ENCODE assay signal across 8 cellular contexts in the genomic region with DNA sequence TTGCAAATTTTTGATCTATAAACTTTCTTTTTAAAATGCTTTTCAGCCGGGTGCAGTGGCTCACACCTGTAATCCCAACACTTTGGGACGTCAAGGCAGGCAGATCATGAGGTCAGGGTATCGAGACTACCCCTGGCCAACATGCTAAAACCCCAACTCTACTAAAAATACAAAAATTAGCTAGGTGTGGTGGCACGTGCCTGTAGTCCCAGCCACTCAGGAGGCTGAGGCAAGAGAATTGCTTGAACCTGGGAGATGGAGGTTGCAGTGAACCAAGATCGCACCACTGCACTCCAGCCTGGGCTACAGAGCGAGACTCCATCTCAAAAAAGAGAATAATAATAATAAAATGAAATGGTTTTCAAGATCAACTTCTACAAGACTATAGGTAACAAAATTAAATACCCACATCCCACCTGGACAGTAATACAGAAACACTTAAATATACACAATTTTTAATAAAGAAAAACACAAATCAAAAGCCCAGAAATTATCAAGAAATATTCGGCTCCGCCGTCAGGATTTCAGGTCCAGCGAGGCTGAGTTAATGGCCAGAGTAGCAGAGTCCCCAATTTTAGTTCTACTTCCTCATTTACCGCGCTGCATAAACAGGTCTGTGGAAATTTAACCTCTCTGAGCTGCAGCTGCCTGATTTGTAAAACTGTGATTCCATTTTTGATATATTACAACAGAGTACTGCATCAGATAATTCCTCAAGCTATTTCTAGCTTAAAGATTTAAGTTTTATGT. TPM values are rescaled to one million over a fixed set of nuclear protein-coding genes. Genes with fewer than 3 reads are reported as not detected.
DNase-seq lines count a peak whose midpoint lies in the region; ATAC-seq and TF ChIP-seq lines count a peak whose summit lies in the region.

No MANE protein-coding gene starts in this region.

- no peaks in the 10 kb centered on the region for H3K27me3 Mint-ChIP-seq in activated T-helper 2 cell treated with anti-CD3 and anti-CD28 coated beads, Interferon-gamma antibody, Interleukin-2, Interleukin-4, amounts not matched to agents 10 μg/mL and 5 μg/mL and 100 μg/mL, durations not matched to agents 14 hours and 24 hours and 36 hours (ENCODE audit: low read depth)

- H3K9me3 ChIP-seq in smooth muscle cell (replicated peaks; ENCODE audit: low read depth): no peaks in the 10 kb centered on the region

- peak overlapping the region; percentile 1 for H3K4me3 ChIP-seq in smooth muscle cell

- H3K36me3 ChIP-seq in smooth muscle cell (ENCODE audit: low read depth): peaks cover 7% of the 10 kb centered on the region

- peak overlapping the region; percentile 65 for H3K27ac Mint-ChIP-seq in activated T-helper 2 cell treated with anti-CD3 and anti-CD28 coated beads, Interferon-gamma antibody, Interleukin-2, Interleukin-4, amounts not matched to agents 10 μg/mL and 5 μg/mL and 100 μg/mL, durations not matched to agents 14 hours and 24 hours and 36 hours

- H3K4me3 Mint-ChIP-seq in activated T-helper 2 cell treated with anti-CD3 and anti-CD28 coated beads, Interferon-gamma antibody, Interleukin-2, Interleukin-4, amounts not matched to agents 10 μg/mL and 5 μg/mL and 100 μg/mL, durations not matched to agents 14 hours and 24 hours and 36 hours (ENCODE audit: low read depth): peak overlapping the region; percentile 60

- TF ChIP-seq CTCF in smooth muscle cell (IDR thresholded peaks at IDR 0.05; ENCODE audit: borderline replicate concordance, insufficient read depth, poor library complexity, severe bottlenecking): no peak
- TF ChIP-seq CTCF in foreskin keratinocyte (conservative IDR thresholded peaks at IDR 0.05): no peak

- H3K27me3 ChIP-seq in smooth muscle cell (ENCODE audit: low read depth) (no peaks in the 10 kb centered on the region), foreskin keratinocyte (no peaks in the 10 kb centered on the region)

- peaks cover 75% of the 10 kb centered on the region for H3K79me2 ChIP-seq in smooth muscle cell (ENCODE audit: low read depth)

- ATAC-seq in HG03139 (IDR thresholded peaks at IDR 0.05; ENCODE audit: unreplicated experiment) (peak; percentile 21), left colon (no peak), foreskin keratinocyte (no peak)

- H3K27ac ChIP-seq in smooth muscle cell (ENCODE audit: low read depth) (no peak overlapping the region), foreskin keratinocyte (no peak overlapping the region)

- H3K4me1 ChIP-seq in smooth muscle cell (ENCODE audit: low read depth): peaks cover 17% of the 10 kb centered on the region
- peaks cover 34% of the 10 kb centered on the region for H3K4me1 ChIP-seq in foreskin keratinocyte

- peaks cover 78% of the 10 kb centered on the region for H4K20me1 ChIP-seq in smooth muscle cell (ENCODE audit: low read depth)

- H3K4me1 Mint-ChIP-seq in activated T-helper 2 cell treated with anti-CD3 and anti-CD28 coated beads, Interferon-gamma antibody, Interleukin-2, Interleukin-4, amounts not matched to agents 10 μg/mL and 5 μg/mL and 100 μg/mL, durations not matched to agents 14 hours and 24 hours and 36 hours (ENCODE audit: low read depth): peaks cover 50% of the 10 kb centered on the region

- no peak overlapping the region for H3K9ac ChIP-seq in smooth muscle cell (ENCODE audit: low read depth)

- H3K9me3 Mint-ChIP-seq in activated T-helper 2 cell treated with anti-CD3 and anti-CD28 coated beads, Interferon-gamma antibody, Interleukin-2, Interleukin-4, amounts not matched to agents 10 μg/mL and 5 μg/mL and 100 μg/mL, durations not matched to agents 14 hours and 24 hours and 36 hours: peaks cover 5% of the 10 kb centered on the region

- H3K36me3 Mint-ChIP-seq in activated T-helper 2 cell treated with anti-CD3 and anti-CD28 coated beads, Interferon-gamma antibody, Interleukin-2, Interleukin-4, amounts not matched to agents 10 μg/mL and 5 μg/mL and 100 μg/mL, durations not matched to agents 14 hours and 24 hours and 36 hours (ENCODE audit: low read depth): peaks cover 68% of the 10 kb centered on the region

- H3K4me2 ChIP-seq in smooth muscle cell: peak overlapping the region; percentile 36

- 98% methylated on average over 12 of the region's 12 CpGs for WGBS in smooth muscle cell (ENCODE audit: low lambda C conversion rate)

- H2AFZ ChIP-seq in smooth muscle cell (ENCODE audit: low read depth): no peak overlapping the region

- DNase-seq in SKM-1 treated with dmso at 0.1 percent for 144 hours (lab: John Stamatoyannopoulos, UW; ENCODE audit: unreplicated experiment) (peak; percentile 32), SKM-1 (lab: John Stamatoyannopoulos, UW; ENCODE audit: unreplicated experiment) (no peak), smooth muscle cell (lab: John Stamatoyannopoulos, UW; ENCODE audit: unreplicated experiment) (no peak), left colon (no peak), ACHN (no peak), foreskin keratinocyte (no peak)
- no peak for DNase-seq in activated T-helper 2 cell treated with anti-CD3 and anti-CD28 coated beads, Interferon-gamma antibody, Interleukin-2, Interleukin-4, amounts not matched to agents 10 μg/mL and 5 μg/mL and 100 μg/mL, durations not matched to agents 14 hours and 24 hours and 36 hours (ENCODE audit: low spot score)

- in situ Hi-C loops in ACHN (cut with HindIII; ENCODE audit: low pct_ligation_motif_present, low pct_unique_long_range_greater_than_20kb, low sequenced_read_pairs): no loop called here

- H3F3A ChIP-seq in smooth muscle cell (ENCODE audit: low read depth): no peaks in the 10 kb centered on the region

- intact Hi-C loops in activated T-helper 2 cell treated with anti-CD3 and anti-CD28 coated beads, Interferon-gamma antibody, Interleukin-2, Interleukin-4, amounts not matched to agents 10 μg/mL and 5 μg/mL and 100 μg/mL, durations not matched to agents 14 hours and 24 hours and 36 hours (cut with micrococcal nuclease): loop anchor here (10.0 kb wide), 1 partner anchor 595 kb away; the partner anchor contains the start of gene GAS1
- intact Hi-C loops in left colon (cut with DNase I, micrococcal nuclease): no loop called here

RNA-seq across cellular contexts. Expression of gene TUT7, which starts 4.0 kb away (rescaled TPM):
- 41.5 and 41.9 TPM in 2 replicates for total RNA-seq in activated T-helper 2 cell treated with anti-CD3 and anti-CD28 coated beads, Interferon-gamma antibody, Interleukin-2, Interleukin-4, amounts not matched to agents 10 μg/mL and 5 μg/mL and 100 μg/mL, durations not matched to agents 14 hours and 24 hours and 36 hours
- total RNA-seq in smooth muscle cell (35.7 and 43.9 TPM in 2 replicates), left colon (10 to 100 TPM; 30.8 to 35.3 TPM), foreskin keratinocyte (26.1 and 29.8 TPM in 2 replicates)
- polyA plus RNA-seq in smooth muscle cell (14.9 and 16.0 TPM in 2 replicates), foreskin keratinocyte (7.3 and 7.7 TPM in 2 replicates)
